1 cellular context compared by ENCODE assay signal in genomic region chrX:21996872-21997271, GRCh38.
TF ChIP-seq lines count a peak whose summit lies in the region.

No MANE protein-coding gene starts in this region.

TF ChIP-seq in HepG2, 621 proteins besides CTCF, POLR2A, EP300 and RAD21 (continued from another document):
- TF ChIP-seq AKNA (CRISPR knock-in tag; IDR thresholded peaks at IDR 0.05; ENCODE audit: borderline replicate concordance): no peak
- no peak for TF ChIP-seq KDM5A (IDR thresholded peaks at IDR 0.05; ENCODE audit: borderline replicate concordance, low read length)
- TF ChIP-seq, protein P1, sequence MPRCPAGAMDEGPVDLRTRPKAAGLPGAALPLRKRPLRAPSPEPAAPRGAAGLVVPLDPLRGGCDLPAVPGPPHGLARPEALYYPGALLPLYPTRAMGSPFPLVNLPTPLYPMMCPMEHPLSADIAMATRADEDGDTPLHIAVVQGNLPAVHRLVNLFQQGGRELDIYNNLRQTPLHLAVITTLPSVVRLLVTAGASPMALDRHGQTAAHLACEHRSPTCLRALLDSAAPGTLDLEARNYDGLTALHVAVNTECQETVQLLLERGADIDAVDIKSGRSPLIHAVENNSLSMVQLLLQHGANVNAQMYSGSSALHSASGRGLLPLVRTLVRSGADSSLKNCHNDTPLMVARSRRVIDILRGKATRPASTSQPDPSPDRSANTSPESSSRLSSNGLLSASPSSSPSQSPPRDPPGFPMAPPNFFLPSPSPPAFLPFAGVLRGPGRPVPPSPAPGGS (CRISPR knock-in tag; IDR thresholded peaks at IDR 0.05): no peak
- TF ChIP-seq HNRNPL (IDR thresholded peaks at IDR 0.05; ENCODE audit: low read depth, low read length): no peak
- no peak for TF ChIP-seq HNRNPLL (IDR thresholded peaks at IDR 0.05; ENCODE audit: low read depth, low read length, poor library complexity, severe bottlenecking)
- no peak for TF ChIP-seq PRPF4 (IDR thresholded peaks at IDR 0.05; ENCODE audit: low read depth, low read length, poor library complexity, severe bottlenecking)
- TF ChIP-seq, protein P2, sequence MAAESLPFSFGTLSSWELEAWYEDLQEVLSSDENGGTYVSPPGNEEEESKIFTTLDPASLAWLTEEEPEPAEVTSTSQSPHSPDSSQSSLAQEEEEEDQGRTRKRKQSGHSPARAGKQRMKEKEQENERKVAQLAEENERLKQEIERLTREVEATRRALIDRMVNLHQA (CRISPR knock-in tag; IDR thresholded peaks at IDR 0.05): no peak
- no peak for TF ChIP-seq ZNF652 (CRISPR knock-in tag; IDR thresholded peaks at IDR 0.05; ENCODE audit: borderline replicate concordance, low read depth)
- TF ChIP-seq ZBTB44 (CRISPR knock-in tag; IDR thresholded peaks at IDR 0.05): no peak
- TF ChIP-seq MIER3 (CRISPR knock-in tag; IDR thresholded peaks at IDR 0.05; ENCODE audit: borderline replicate concordance): no peak
- TF ChIP-seq, protein P3, sequence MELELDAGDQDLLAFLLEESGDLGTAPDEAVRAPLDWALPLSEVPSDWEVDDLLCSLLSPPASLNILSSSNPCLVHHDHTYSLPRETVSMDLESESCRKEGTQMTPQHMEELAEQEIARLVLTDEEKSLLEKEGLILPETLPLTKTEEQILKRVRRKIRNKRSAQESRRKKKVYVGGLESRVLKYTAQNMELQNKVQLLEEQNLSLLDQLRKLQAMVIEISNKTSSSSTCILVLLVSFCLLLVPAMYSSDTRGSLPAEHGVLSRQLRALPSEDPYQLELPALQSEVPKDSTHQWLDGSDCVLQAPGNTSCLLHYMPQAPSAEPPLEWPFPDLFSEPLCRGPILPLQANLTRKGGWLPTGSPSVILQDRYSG (CRISPR knock-in tag; IDR thresholded peaks at IDR 0.05): no peak
- no peak for TF ChIP-seq GABPA (IDR thresholded peaks at IDR 0.05; ENCODE audit: low read depth, low read length)
- TF ChIP-seq GABPA (CRISPR knock-in tag; IDR thresholded peaks at IDR 0.05; ENCODE audit: low read depth): no peak
